ENCODE assay signal across 11 cellular contexts in the genomic region with DNA sequence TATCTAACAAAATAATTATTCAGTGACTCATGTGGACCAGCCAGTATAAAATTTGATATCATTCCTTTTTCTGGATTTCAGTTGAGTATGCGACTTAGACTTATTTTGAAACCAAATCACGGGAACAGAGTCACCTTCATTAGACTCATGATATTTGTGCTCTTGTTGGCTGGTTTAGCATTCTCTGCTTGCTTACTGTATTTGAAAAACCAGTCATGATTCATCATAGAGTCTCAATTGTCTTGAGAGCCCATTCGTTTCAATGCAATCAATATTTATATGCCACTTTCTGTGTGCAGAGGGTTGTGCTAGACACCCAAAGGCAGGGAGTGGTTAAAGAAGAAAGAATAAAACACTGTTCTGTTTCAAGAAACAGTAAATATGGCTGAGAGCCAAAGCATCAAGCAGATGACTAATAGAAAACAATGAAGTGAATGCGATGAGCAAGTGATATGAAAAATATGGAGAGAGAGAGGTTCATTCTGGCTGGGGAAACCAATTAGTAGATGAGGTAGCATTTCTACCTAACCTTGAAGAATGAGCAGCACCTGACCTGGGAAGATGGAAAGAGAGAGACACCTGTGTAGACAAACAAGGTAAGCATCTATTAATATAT.
DNase-seq lines count a peak whose midpoint lies in the region; ATAC-seq and TF ChIP-seq lines count a peak whose summit lies in the region.
"Had no signal": no experiment of that assay in that cellular context is flagged by ENCODE, and none has a peak within 500 bp of the region (broad histone marks: within the 10 kb centered on the region; RNA-seq: fewer than 3 reads in every experiment).

No MANE protein-coding gene starts in this region.

- H3F3A ChIP-seq in GM23248 (ENCODE audit: insufficient read depth): peaks cover 46% of the 10 kb centered on the region

- POLR2A ChIA-PET in Panc1 (lab: Charles Lee): no interaction called here

- DNase-seq in GM23248 (peak; percentile 87), Panc1 (ENCODE audit: low read depth, low spot score) (no peak), epithelial cell of esophagus (ENCODE audit: low read depth) (peak; percentile 84), osteoblast (ENCODE audit: insufficient read length, low spot score, missing footprints) (peak; percentile 74), amygdala (lab: John Stamatoyannopoulos, UW) (no peak), iPS-NIHi11 (ENCODE audit: low spot score) (no peak), testis (no peak)
- DNase-seq in stimulated activated effector memory CD8-positive, alpha-beta T cell treated with anti-CD3 and anti-CD28 coated beads, Interleukin-12 subunit alpha, Interleukin-12 subunit beta, amount 100 ng/mL, for 72 hours (ENCODE audit: low spot score in 2 of 2): no peak
- DNase-seq: midbrain, NCI-H1930, upper lobe of left lung had no signal

- no peaks in the 10 kb centered on the region for H3K9me2 ChIP-seq in GM23248 (ENCODE audit: insufficient read depth)

- in situ Hi-C loops in GM23248 (cut with MboI): no loop called here
- in situ Hi-C loops in Panc1 (cut with HindIII; ENCODE audit: low pct_unique_long_range_greater_than_20kb, low sequenced_read_pairs): no loop called here

- no peaks in the 10 kb centered on the region for H3K27me3 ChIP-seq in GM23248 (replicated peaks; ENCODE audit: insufficient read depth)
- H3K27me3 ChIP-seq in Panc1 (ENCODE audit: control insufficient read depth, insufficient read depth, low read length): no peaks in the 10 kb centered on the region
- H3K27me3 ChIP-seq in osteoblast (ENCODE audit: insufficient read depth, low read length): no peaks in the 10 kb centered on the region
- H3K27me3 ChIP-seq in testis: no peaks in the 10 kb centered on the region
- H3K27me3 ChIP-seq: upper lobe of left lung had no signal

- peak; percentile 88 for ATAC-seq in Panc1
- ATAC-seq in stimulated activated effector memory CD8-positive, alpha-beta T cell treated with anti-CD3 and anti-CD28 coated beads, Interleukin-12 subunit alpha, Interleukin-12 subunit beta, amount 100 ng/mL, for 72 hours: no peak

- H3K4me3 Mint-ChIP-seq in stimulated activated effector memory CD8-positive, alpha-beta T cell treated with anti-CD3 and anti-CD28 coated beads, Interleukin-12 subunit alpha, Interleukin-12 subunit beta, amount 100 ng/mL, for 72 hours: no peak overlapping the region

- no peaks in the 10 kb centered on the region for H3K79me2 ChIP-seq in GM23248 (ENCODE audit: insufficient read depth)
- H3K79me2 ChIP-seq in osteoblast (ENCODE audit: insufficient read depth, low read length): no peaks in the 10 kb centered on the region

- H3K36me3 Mint-ChIP-seq in stimulated activated effector memory CD8-positive, alpha-beta T cell treated with anti-CD3 and anti-CD28 coated beads, Interleukin-12 subunit alpha, Interleukin-12 subunit beta, amount 100 ng/mL, for 72 hours: no peaks in the 10 kb centered on the region

- no peaks in the 10 kb centered on the region for H3K9me3 Mint-ChIP-seq in stimulated activated effector memory CD8-positive, alpha-beta T cell treated with anti-CD3 and anti-CD28 coated beads, Interleukin-12 subunit alpha, Interleukin-12 subunit beta, amount 100 ng/mL, for 72 hours

- H3K27ac Mint-ChIP-seq in stimulated activated effector memory CD8-positive, alpha-beta T cell treated with anti-CD3 and anti-CD28 coated beads, Interleukin-12 subunit alpha, Interleukin-12 subunit beta, amount 100 ng/mL, for 72 hours: no peak overlapping the region

- H3K4me1 ChIP-seq in GM23248 (ENCODE audit: insufficient read depth) (peaks cover 54% of the 10 kb centered on the region), Panc1 (ENCODE audit: control insufficient read depth, insufficient read depth, low read length) (peaks cover 56% of the 10 kb centered on the region), osteoblast (ENCODE audit: insufficient read depth, low read length) (peaks cover 39% of the 10 kb centered on the region), testis (peaks cover 47% of the 10 kb centered on the region)

- no TSS peak for BruUV-seq in Panc1 (replicated peaks; lab: Mats Ljungman, UMichigan)

- H3K4me3 ChIP-seq in GM23248: peak overlapping the region; percentile 25; the same call in 1 of the 2 replicates
- H3K4me3 ChIP-seq in Panc1 (ENCODE audit: low read depth in 2 of 2, low read length in 2 of 2): no peak overlapping the region
- H3K4me3 ChIP-seq in epithelial cell of esophagus (ENCODE audit: low read length): no peak overlapping the region
- no peak overlapping the region for H3K4me3 ChIP-seq in osteoblast (ENCODE audit: insufficient read depth, low read length)
- no peak overlapping the region for H3K4me3 ChIP-seq in testis
- H3K4me3 ChIP-seq: upper lobe of left lung had no signal

- no peak for TF ChIP-seq POLR2A in testis (IDR thresholded peaks at IDR 0.05)

- TF ChIP-seq CTCF in Panc1 (IDR thresholded peaks at IDR 0.05): no peak
- TF ChIP-seq CTCF in epithelial cell of esophagus (IDR thresholded peaks at IDR 0.05; ENCODE audit: insufficient read depth, low read depth, low read length, missing control alignments): no peak
- TF ChIP-seq CTCF in osteoblast (IDR thresholded peaks at IDR 0.05; ENCODE audit: extremely low read depth, low read depth, low read length): no peak
- no peak for TF ChIP-seq CTCF in testis (IDR thresholded peaks at IDR 0.05)

- no peaks in the 10 kb centered on the region for H3K36me3 ChIP-seq in GM23248 (ENCODE audit: low read depth)
- no peaks in the 10 kb centered on the region for H3K36me3 ChIP-seq in Panc1 (ENCODE audit: control insufficient read depth, insufficient read depth, low read length)
- H3K36me3 ChIP-seq in osteoblast (ENCODE audit: insufficient read depth, low read length): no peaks in the 10 kb centered on the region
- H3K36me3 ChIP-seq in testis (ENCODE audit: low read depth, missing control alignments): no peaks in the 10 kb centered on the region
- H3K36me3 ChIP-seq: upper lobe of left lung had no signal

- no peak overlapping the region for H3K9ac ChIP-seq in GM23248

- H3K4me1 Mint-ChIP-seq in stimulated activated effector memory CD8-positive, alpha-beta T cell treated with anti-CD3 and anti-CD28 coated beads, Interleukin-12 subunit alpha, Interleukin-12 subunit beta, amount 100 ng/mL, for 72 hours: peaks cover 42% of the 10 kb centered on the region

- H4K20me1 ChIP-seq in GM23248 (ENCODE audit: insufficient read depth) (no peaks in the 10 kb centered on the region), osteoblast (ENCODE audit: insufficient read depth, low read length) (no peaks in the 10 kb centered on the region)

- H2AFZ ChIP-seq in GM23248 (no peak overlapping the region), osteoblast (ENCODE audit: low read length) (no peak overlapping the region)

- H3K4me2 ChIP-seq in GM23248 (ENCODE audit: unreplicated experiment) (peak overlapping the region; percentile 63), osteoblast (ENCODE audit: insufficient read depth, low read length) (peak overlapping the region; percentile 59)

- 26 to 31% methylated on average over 4 of the region's 4 CpGs for WGBS in GM23248 (ENCODE audit: low coverage in 1 of 2, low lambda C conversion rate in 2 of 2, missing lambda C conversion rate in 2 of 2), 2 experiments
- WGBS in testis, 2 donors: 68 to 78% methylated on average over 4 of the region's 4 CpGs

- intact Hi-C loops in Panc1 (cut with micrococcal nuclease; ENCODE audit: unreplicated experiment) (no loop called here), testis (cut with DNase I; ENCODE audit: low total_unique reads) (no loop called here)

- CTCF ChIA-PET in Panc1 (lab: Charles Lee): no interaction called here

- H3K27ac ChIP-seq in GM23248 (peak overlapping the region; percentile 49), Panc1 (ENCODE audit: low read length) (peak overlapping the region; percentile 96), osteoblast (ENCODE audit: low read depth, low read length) (peak overlapping the region; percentile 56), testis (no peak overlapping the region)
- H3K27ac ChIP-seq: upper lobe of left lung had no signal

- H3K9me3 ChIP-seq in GM23248 (ENCODE audit: low read depth): no peaks in the 10 kb centered on the region
- H3K9me3 ChIP-seq in Panc1 (ENCODE audit: control insufficient read depth, insufficient read depth, low read depth, low read length): no peaks in the 10 kb centered on the region
- no peaks in the 10 kb centered on the region for H3K9me3 ChIP-seq in osteoblast (ENCODE audit: low read depth, low read length)
- H3K9me3 ChIP-seq in testis: no peaks in the 10 kb centered on the region
- H3K9me3 ChIP-seq: upper lobe of left lung had no signal

Comparison
In these comparisons a context has a peak if more than half of its experiments do, and no peak if none do; other contexts are left out.
1. DNase-seq: peak in GM23248 (single experiment), epithelial cell of esophagus (single experiment) and osteoblast (single experiment); none in Panc1 (single experiment), amygdala (0 of 56), iPS-NIHi11 (single experiment), testis (single experiment) and stimulated activated effector memory CD8-positive, alpha-beta T cell treated with anti-CD3 and anti-CD28 coated beads, Interleukin-12 subunit alpha, Interleukin-12 subunit beta, amount 100 ng/mL, for 72 hours (0 of 2).
2. H3K27ac ChIP-seq: peak in GM23248 (single experiment), Panc1 (single experiment) and osteoblast (single experiment); none in testis (0 of 2).